24 cellular contexts compared by ENCODE assay signal in genomic region chr20:50450493-50450826, GRCh38. TPM values are rescaled to one million over a fixed set of nuclear protein-coding genes. Genes with fewer than 3 reads are reported as not detected.
DNase-seq lines count a peak whose midpoint lies in the region; ATAC-seq, FAIRE-seq and TF ChIP-seq lines count a peak whose summit lies in the region.
"Had no signal": no experiment of that assay in that cellular context is flagged by ENCODE, and none has a peak within 500 bp of the region (broad histone marks: within the 10 kb centered on the region; RNA-seq: fewer than 3 reads in every experiment).

No MANE protein-coding gene starts in this region.

- H3K9me3 ChIP-seq in astrocyte (ENCODE audit: insufficient read depth, low read depth, low read length), result no peaks in the 10 kb centered on the region
- H3K9me3 ChIP-seq: gastrocnemius medialis, HAP-1, left lung, ovary, transverse colon had no signal

- intact Hi-C loops in activated CD8-positive, alpha-beta T cell treated with anti-CD3 and anti-CD28 coated beads for 36 hours (cut with micrococcal nuclease), result loop anchor here (5.0 kb wide), 1 partner anchor 113 kb away; no protein-coding TSS in a partner anchor
- intact Hi-C loops in sciatic nerve (cut with DNase I), result loop anchor here (10.0 kb wide), 1 partner anchor 156 kb away; no protein-coding TSS in a partner anchor

- DNase-seq in activated CD8-positive, alpha-beta T cell treated with anti-CD3 and anti-CD28 coated beads, Interleukin-2, amount 10 ng/mL, durations not matched to agents 7 days and 5 days, result no peak
- no peak for DNase-seq in activated CD8-positive, alpha-beta T cell treated with anti-CD3 and anti-CD28 coated beads for 36 hours
- DNase-seq in astrocyte (ENCODE audit: low read depth), result no peak
- DNase-seq in sciatic nerve (ENCODE audit: low spot score), result no peak
- DNase-seq in D721Med (ENCODE audit: insufficient read length, low spot score), result no peak
- no peak for DNase-seq in DMS79 treated with DMSO at 0.1 percent for 48 hours (lab: John Stamatoyannopoulos, UW)
- DNase-seq: 8988T; activated CD4-positive, CD25-positive, alpha-beta regulatory T cell treated with anti-CD3 and anti-CD28 coated beads, Interleukin-2, amount 50 U/mL, for 72 hours; activated naive CD4-positive, alpha-beta T cell treated with Interleukin-2 at 50 U/mL for 16 hours; dermis blood vessel endothelial cell; NCI-H1048; NCI-H2081; NCI-H524; SHP77 treated with DMSO at 0.1 percent for 48 hours had no signal

- H3K4me2 ChIP-seq in astrocyte (ENCODE audit: low read length), result no peak overlapping the region

- H2AFZ ChIP-seq in astrocyte (ENCODE audit: low read depth, low read length), result no peak overlapping the region

- no peak for TF ChIP-seq CTCF in activated CD8-positive, alpha-beta T cell treated with anti-CD3 and anti-CD28 coated beads for 36 hours (IDR thresholded peaks at IDR 0.05)
- TF ChIP-seq CTCF in astrocyte (IDR thresholded peaks at IDR 0.05; ENCODE audit: insufficient read depth, low read depth, low read length) (no peak), D721Med (IDR thresholded peaks at IDR 0.05; ENCODE audit: insufficient read depth, missing control alignments) (no peak)

- H3K36me3 Mint-ChIP-seq in activated CD8-positive, alpha-beta T cell treated with anti-CD3 and anti-CD28 coated beads, Interleukin-2, amount 10 ng/mL, durations not matched to agents 7 days and 5 days (ENCODE audit: low read depth), result peaks cover 2% of the 10 kb centered on the region
- no peaks in the 10 kb centered on the region for H3K36me3 Mint-ChIP-seq in activated CD8-positive, alpha-beta T cell treated with anti-CD3 and anti-CD28 coated beads for 36 hours (ENCODE audit: low read depth)
- no peaks in the 10 kb centered on the region for H3K36me3 Mint-ChIP-seq in astrocyte (ENCODE audit: low read depth, unreplicated experiment)

- no peak for ATAC-seq in activated CD8-positive, alpha-beta T cell treated with anti-CD3 and anti-CD28 coated beads, Interleukin-2, amount 10 ng/mL, durations not matched to agents 7 days and 5 days
- no peak for ATAC-seq in activated CD8-positive, alpha-beta T cell treated with anti-CD3 and anti-CD28 coated beads for 36 hours
- ATAC-seq in HG03045 (IDR thresholded peaks at IDR 0.05; ENCODE audit: unreplicated experiment), result peak; percentile 2
- peak; percentile 26 for ATAC-seq in sciatic nerve
- ATAC-seq in HG03139 (IDR thresholded peaks at IDR 0.05; ENCODE audit: unreplicated experiment), result no peak

- peaks cover 50% of the 10 kb centered on the region for H3K4me1 Mint-ChIP-seq in activated CD8-positive, alpha-beta T cell treated with anti-CD3 and anti-CD28 coated beads, Interleukin-2, amount 10 ng/mL, durations not matched to agents 7 days and 5 days (ENCODE audit: low read depth)
- peaks cover 14% of the 10 kb centered on the region for H3K4me1 Mint-ChIP-seq in activated CD8-positive, alpha-beta T cell treated with anti-CD3 and anti-CD28 coated beads for 36 hours (ENCODE audit: low read depth)
- H3K4me1 Mint-ChIP-seq in astrocyte (ENCODE audit: low read depth, unreplicated experiment), result peaks cover 18% of the 10 kb centered on the region

- peak overlapping the region; percentile 51 for H3K4me3 Mint-ChIP-seq in activated CD8-positive, alpha-beta T cell treated with anti-CD3 and anti-CD28 coated beads, Interleukin-2, amount 10 ng/mL, durations not matched to agents 7 days and 5 days
- no peak overlapping the region for H3K4me3 Mint-ChIP-seq in activated CD8-positive, alpha-beta T cell treated with anti-CD3 and anti-CD28 coated beads for 36 hours
- H3K4me3 Mint-ChIP-seq in astrocyte (ENCODE audit: unreplicated experiment), result peak overlapping the region; percentile 34

- no peak overlapping the region for H3K9ac ChIP-seq in astrocyte (ENCODE audit: low read length)

- H3K27ac Mint-ChIP-seq in activated CD8-positive, alpha-beta T cell treated with anti-CD3 and anti-CD28 coated beads, Interleukin-2, amount 10 ng/mL, durations not matched to agents 7 days and 5 days, result no peak overlapping the region
- H3K27ac Mint-ChIP-seq in activated CD8-positive, alpha-beta T cell treated with anti-CD3 and anti-CD28 coated beads for 36 hours, result no peak overlapping the region
- H3K27ac Mint-ChIP-seq in astrocyte (ENCODE audit: unreplicated experiment), result no peak overlapping the region
- H3K27ac Mint-ChIP-seq: IgD-negative memory B cell; T-helper 2 cell treated with Interferon-gamma antibody and Interleukin-4, amounts not matched to agents 5 μg/mL and 100 μg/mL, for 36 hours had no signal

- no peaks in the 10 kb centered on the region for H3K36me3 ChIP-seq in astrocyte (ENCODE audit: insufficient read depth, low read length)
- H3K36me3 ChIP-seq: gastrocnemius medialis, HAP-1, left lung, ovary, transverse colon had no signal

- H3K9me3 Mint-ChIP-seq in activated CD8-positive, alpha-beta T cell treated with anti-CD3 and anti-CD28 coated beads, Interleukin-2, amount 10 ng/mL, durations not matched to agents 7 days and 5 days (ENCODE audit: insufficient read depth), result no peaks in the 10 kb centered on the region
- no peaks in the 10 kb centered on the region for H3K9me3 Mint-ChIP-seq in activated CD8-positive, alpha-beta T cell treated with anti-CD3 and anti-CD28 coated beads for 36 hours
- H3K9me3 Mint-ChIP-seq in astrocyte (ENCODE audit: unreplicated experiment), result peaks cover 5% of the 10 kb centered on the region
- H3K9me3 Mint-ChIP-seq: T-helper 2 cell treated with Interferon-gamma antibody and Interleukin-4, amounts not matched to agents 5 μg/mL and 100 μg/mL, for 36 hours had no signal

- no peaks in the 10 kb centered on the region for H3K79me2 ChIP-seq in astrocyte (ENCODE audit: insufficient read depth, low read length)

- CTCF ChIA-PET in activated CD8-positive, alpha-beta T cell treated with anti-CD3 and anti-CD28 coated beads, Interleukin-2, amount 10 ng/mL, durations not matched to agents 7 days and 5 days (lab: Charles Lee), result interaction anchor here (0.5 to 4.2 kb wide), 3 partner anchors 13 to 271 kb away, joined by 3 to 19 read pairs (median 3); no protein-coding TSS in a partner anchor
- CTCF ChIA-PET in activated CD8-positive, alpha-beta T cell treated with anti-CD3 and anti-CD28 coated beads for 36 hours (lab: Charles Lee), result interaction anchor here (2.2 kb wide), 1 partner anchor 14 kb away, joined by 7 read pairs; no protein-coding TSS in a partner anchor

- H3K27ac ChIP-seq in astrocyte (ENCODE audit: low read depth, low read length), result no peak overlapping the region

- POLR2A ChIA-PET in activated CD8-positive, alpha-beta T cell treated with anti-CD3 and anti-CD28 coated beads, Interleukin-2, amount 10 ng/mL, durations not matched to agents 7 days and 5 days (lab: Charles Lee), result interaction anchor here (1.0 to 1.5 kb wide), 3 partner anchors 111 to 259 kb away, joined by 3 to 4 read pairs (median 4); no protein-coding TSS in a partner anchor
- POLR2A ChIA-PET in activated CD8-positive, alpha-beta T cell treated with anti-CD3 and anti-CD28 coated beads for 36 hours (lab: Charles Lee), result interaction anchor here (0.6 kb wide), 1 partner anchor 96 kb away, joined by 3 read pairs; no protein-coding TSS in a partner anchor

- H3K27me3 Mint-ChIP-seq in activated CD8-positive, alpha-beta T cell treated with anti-CD3 and anti-CD28 coated beads, Interleukin-2, amount 10 ng/mL, durations not matched to agents 7 days and 5 days (ENCODE audit: low read depth), result peaks cover 38% of the 10 kb centered on the region
- peaks cover 45% of the 10 kb centered on the region for H3K27me3 Mint-ChIP-seq in activated CD8-positive, alpha-beta T cell treated with anti-CD3 and anti-CD28 coated beads for 36 hours
- peaks cover 5% of the 10 kb centered on the region for H3K27me3 Mint-ChIP-seq in astrocyte (ENCODE audit: low read depth, unreplicated experiment)

- peaks cover 3% of the 10 kb centered on the region for H3K27me3 ChIP-seq in astrocyte (ENCODE audit: insufficient read depth, low read length)
- H3K27me3 ChIP-seq: gastrocnemius medialis, left lung, ovary, transverse colon had no signal

- no peak for FAIRE-seq in astrocyte (lab: Jason Lieb, UNC)
- no peak for FAIRE-seq in D721Med (lab: Jason Lieb, UNC)

- H3K4me1 ChIP-seq in astrocyte (ENCODE audit: insufficient read depth, low read length), result peaks cover 6% of the 10 kb centered on the region
- H3K4me1 ChIP-seq: HAP-1 had no signal

- no peak overlapping the region for H3K4me3 ChIP-seq in astrocyte (ENCODE audit: insufficient read depth, low read depth, low read length)
- H3K4me3 ChIP-seq: HAP-1, skin epidermis had no signal

- no peaks in the 10 kb centered on the region for H4K20me1 ChIP-seq in astrocyte (ENCODE audit: insufficient read depth, low read length)

RNA-seq across cellular contexts. Expression of gene PTPN1, which starts 59.7 kb away (rescaled TPM):
- 10 to 100 TPM; 59.7 to 62.5 TPM for total RNA-seq in activated CD8-positive, alpha-beta T cell treated with anti-CD3 and anti-CD28 coated beads, Interleukin-2, amount 10 ng/mL, durations not matched to agents 7 days and 5 days
- total RNA-seq in activated CD8-positive, alpha-beta T cell treated with anti-CD3 and anti-CD28 coated beads for 36 hours, result 10 to 100 TPM; 65.1 to 66.6 TPM
- total RNA-seq in astrocyte (60.6 and 64.9 TPM in 2 replicates), sciatic nerve (25.8 TPM)

Comparison
In these comparisons a context has a peak if more than half of its experiments do, and no peak if none do; other contexts are left out.
1. ATAC-seq: peak in HG03045 (single experiment) and sciatic nerve (single experiment); none in activated CD8-positive, alpha-beta T cell treated with anti-CD3 and anti-CD28 coated beads, Interleukin-2, amount 10 ng/mL, durations not matched to agents 7 days and 5 days (single experiment), activated CD8-positive, alpha-beta T cell treated with anti-CD3 and anti-CD28 coated beads for 36 hours (single experiment) and HG03139 (single experiment).